In genomic region chr1:161524742-161525250, GRCh38 we compare ENCODE assay signal across 8 cellular contexts. TPM values are rescaled to one million over a fixed set of nuclear protein-coding genes. Genes with fewer than 3 reads are reported as not detected.
DNase-seq lines count a peak whose midpoint lies in the region; ATAC-seq, FAIRE-seq and TF ChIP-seq lines count a peak whose summit lies in the region.
"Not testable (repeated sequence)": the region's sequence is repeated elsewhere in the genome, so short reads cannot be mapped to it uniquely, and the experiment has no call there.

No MANE protein-coding gene starts in this region.

- not testable (repeated sequence) for H4K20me1 ChIP-seq in DND-41 (ENCODE audit: insufficient read depth, low read length)

- H3K4me2 ChIP-seq in DND-41 (ENCODE audit: insufficient read depth, low read length): 0 out of 2 replicates have a peak overlapping the region, but pooled peaks have one; percentile 12

- not testable (repeated sequence) for DNase-seq in DND-41; bronchial epithelial cell (ENCODE audit: low read depth); neural crest cell (ENCODE audit: low read depth, low spot score); suprapubic skin (ENCODE audit: low spot score in 2 of 2)
- DNase-seq in activated CD4-positive, alpha-beta T cell treated with anti-CD3 and anti-CD28 coated beads for 48 hours: peak; percentile 35
- peak; percentile 44 for DNase-seq in left ventricle myocardium superior

- not testable (repeated sequence) for FAIRE-seq in bronchial epithelial cell (lab: Jason Lieb, UNC)

- H2AFZ ChIP-seq in DND-41 (ENCODE audit: low read depth, low read length): not testable (repeated sequence)

- ATAC-seq in DND-41 (ENCODE audit: insufficient read depth, low read depth): not testable (repeated sequence)
- ATAC-seq in GM21529 (IDR thresholded peaks at IDR 0.05; ENCODE audit: unreplicated experiment) (peak; percentile 23), HG03442 (IDR thresholded peaks at IDR 0.05; ENCODE audit: unreplicated experiment) (peak; percentile 28), left ventricle myocardium superior (peak; percentile 54)

- TF ChIP-seq EP300 in suprapubic skin (IDR thresholded peaks at IDR 0.05): not testable (repeated sequence)

- peaks cover 92% of the 10 kb centered on the region for H3K27me3 Mint-ChIP-seq in neural crest cell (ENCODE audit: low read depth)

- intact Hi-C loops in left ventricle myocardium superior (cut with micrococcal nuclease): not testable (repeated sequence)

- not testable (repeated sequence) for H3K79me2 ChIP-seq in DND-41 (ENCODE audit: insufficient read depth, low read length)

- not testable (repeated sequence) for H3K9me3 ChIP-seq in DND-41 (ENCODE audit: insufficient read depth, low read length, severe bottlenecking); suprapubic skin

- not testable (repeated sequence) for H3K4me1 Mint-ChIP-seq in neural crest cell

- not testable (repeated sequence) for H3K9me3 Mint-ChIP-seq in neural crest cell

- H3K9ac ChIP-seq in DND-41 (ENCODE audit: low read depth, low read length): not testable (repeated sequence)

- H3K36me3 ChIP-seq in DND-41 (ENCODE audit: insufficient read depth, low read length); bronchial epithelial cell (ENCODE audit: control insufficient read depth, insufficient read depth, low read length); suprapubic skin: not testable (repeated sequence)

- H3K4me3 ChIP-seq in DND-41 (ENCODE audit: low read depth in 1 of 2, low read length in 2 of 2): not testable (repeated sequence)
- peak overlapping the region; percentile 34 for H3K4me3 ChIP-seq in bronchial epithelial cell (ENCODE audit: low read depth, low read length)
- H3K4me3 ChIP-seq in suprapubic skin: peak overlapping the region; percentile 72

- not testable (repeated sequence) for TF ChIP-seq CTCF in DND-41 (IDR thresholded peaks at IDR 0.05; ENCODE audit: borderline replicate concordance, extremely low read depth, low read length, poor library complexity, severe bottlenecking); bronchial epithelial cell (IDR thresholded peaks at IDR 0.05; ENCODE audit: insufficient read depth, low read length, severe bottlenecking); neural crest cell (conservative IDR thresholded peaks at IDR 0.05); suprapubic skin (IDR thresholded peaks at IDR 0.05)

- H3K36me3 Mint-ChIP-seq in neural crest cell (ENCODE audit: low read depth): not testable (repeated sequence)

- TF ChIP-seq POLR2A in suprapubic skin (IDR thresholded peaks at IDR 0.05): not testable (repeated sequence)

- H3K27ac ChIP-seq in DND-41 (ENCODE audit: low read length): not testable (repeated sequence)
- peak overlapping the region; percentile 24 for H3K27ac ChIP-seq in suprapubic skin

- no CpG with 5 or more reads among the region's 53 CpGs for WGBS in suprapubic skin

- peak overlapping the region; percentile 73 for H3K4me3 Mint-ChIP-seq in neural crest cell

- H3K27me3 ChIP-seq in DND-41 (ENCODE audit: insufficient read depth, low read length, poor library complexity); bronchial epithelial cell (ENCODE audit: control insufficient read depth, insufficient read depth, low read length); suprapubic skin: not testable (repeated sequence)

- H3K27ac Mint-ChIP-seq in neural crest cell (ENCODE audit: unreplicated experiment): not testable (repeated sequence)

- peaks cover 11% of the 10 kb centered on the region for H3K4me1 ChIP-seq in DND-41 (ENCODE audit: insufficient read depth, low read length)
- H3K4me1 ChIP-seq in suprapubic skin: peaks cover 11% of the 10 kb centered on the region

RNA-seq across cellular contexts. Expression of gene HSPA6, which starts 0.5 kb away (rescaled TPM):
- total RNA-seq in bronchial epithelial cell: 1.6 and 1.7 TPM in 2 replicates
- total RNA-seq in left ventricle myocardium superior: 1.1 TPM
- total RNA-seq in neural crest cell: not detected in 2 replicates
- 1 to 10 TPM; 3.6 to 8.1 (median 5.3) TPM for total RNA-seq in suprapubic skin

RNA-seq across cellular contexts. Expression of gene FCGR2A, which starts 19.5 kb away (rescaled TPM):
- total RNA-seq in bronchial epithelial cell (not detected in 2 replicates), left ventricle myocardium superior (19.9 TPM), neural crest cell (not detected in 2 replicates), suprapubic skin (10 to 100 TPM in 2 of 4 donors, 1 to 10 TPM in 2; 4.3 to 27.8 (median 8.3) TPM)

RNA-seq across cellular contexts. Expression of gene FCGR3A, which starts 24.8 kb away (rescaled TPM):
- not detected in 2 replicates for total RNA-seq in bronchial epithelial cell
- total RNA-seq in left ventricle myocardium superior: 19.9 TPM
- not detected in 2 replicates for total RNA-seq in neural crest cell
- 1 to 10 TPM in 3 of 4 donors, under 1 TPM in 1; 0.98 to 5.3 (median 1.4) TPM for total RNA-seq in suprapubic skin
